ENCODE assay signal across 8 cellular contexts in the genomic region with DNA sequence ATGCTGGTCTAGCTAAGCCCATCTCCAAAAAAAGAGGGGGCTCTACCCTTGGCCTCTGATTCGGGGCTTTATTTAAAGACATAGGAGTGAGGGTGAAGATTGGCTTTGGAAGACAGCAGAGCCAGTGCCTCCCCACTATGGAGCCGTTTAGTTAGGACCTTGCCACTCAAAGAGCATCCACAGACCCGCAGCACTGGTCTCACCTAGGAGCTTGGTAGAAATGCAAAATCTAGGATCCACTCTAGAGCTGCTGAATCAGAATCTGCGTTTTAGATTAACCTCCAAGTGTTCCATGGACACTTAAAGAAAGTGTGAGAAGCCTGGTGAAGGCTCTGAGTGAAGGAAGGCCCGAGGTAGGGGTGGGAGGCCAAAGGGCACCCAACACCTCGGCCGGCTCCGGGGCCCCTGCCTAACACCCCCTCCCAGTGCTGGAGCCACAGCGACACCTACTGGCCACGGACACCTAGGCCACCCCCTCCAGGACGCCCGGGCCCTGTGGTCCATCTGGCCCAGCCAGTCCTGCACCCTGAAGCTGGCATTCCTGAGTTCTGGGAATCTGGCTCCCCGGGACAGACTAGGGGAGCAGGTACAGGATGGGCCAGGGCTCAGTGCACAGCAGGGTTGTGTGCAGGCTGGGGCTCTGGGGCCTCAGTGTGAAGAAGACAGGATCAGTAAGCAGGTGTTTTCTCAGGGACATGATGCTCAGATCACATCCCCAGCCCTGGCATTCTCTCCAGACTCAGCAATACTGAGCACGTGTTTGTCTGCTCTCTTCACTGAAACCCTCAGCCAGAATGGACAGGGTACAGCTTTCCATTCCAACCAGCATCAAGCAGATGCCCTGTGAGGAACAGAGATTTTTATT.
DNase-seq lines count a peak whose midpoint lies in the region; ATAC-seq and TF ChIP-seq lines count a peak whose summit lies in the region.

No MANE protein-coding gene starts in this region.

- TF ChIP-seq CTCF in RWPE2 (IDR thresholded peaks at IDR 0.05; ENCODE audit: poor library complexity, severe bottlenecking) (peak; percentile 93), parathyroid adenoma (IDR thresholded peaks at IDR 0.05) (peak; percentile 71), tibial nerve (IDR thresholded peaks at IDR 0.05) (peak; percentile 91 to 96 (median 94))

- H3K4me2 ChIP-seq in parathyroid adenoma (ENCODE audit: low read length): no peak overlapping the region

- H3K27ac ChIP-seq in RWPE2 (ENCODE audit: poor library complexity, severe bottlenecking) (no peak overlapping the region), parathyroid adenoma (no peak overlapping the region), tibial nerve (no peak overlapping the region)

- H3K4me1 ChIP-seq in RWPE2 (ENCODE audit: insufficient read depth, poor library complexity, severe bottlenecking): no peaks in the 10 kb centered on the region
- no peaks in the 10 kb centered on the region for H3K4me1 ChIP-seq in parathyroid adenoma
- H3K4me1 ChIP-seq in tibial nerve: peaks cover 0 to 4% (median 0%) of the 10 kb centered on the region in 4 donors

- H3K4me3 ChIP-seq in RWPE2 (ENCODE audit: severe bottlenecking) (no peak overlapping the region), parathyroid adenoma (ENCODE audit: low read depth, low read length) (no peak overlapping the region), tibial nerve (no peak overlapping the region)

- peak in 1 of 2 donors; percentile 13 for TF ChIP-seq EP300 in tibial nerve (IDR thresholded peaks at IDR 0.05)

- H2AFZ ChIP-seq in parathyroid adenoma: no peak overlapping the region

- H3K27me3 ChIP-seq in RWPE2 (ENCODE audit: insufficient read depth, poor library complexity, severe bottlenecking): no peaks in the 10 kb centered on the region
- no peaks in the 10 kb centered on the region for H3K27me3 ChIP-seq in parathyroid adenoma (ENCODE audit: control insufficient read depth, insufficient read depth, low read length)
- peaks cover 0 to 17% of the 10 kb centered on the region in 2 donors for H3K27me3 ChIP-seq in tibial nerve

- no peaks in the 10 kb centered on the region for H3K79me2 ChIP-seq in parathyroid adenoma

- H3K9me3 ChIP-seq in RWPE2 (ENCODE audit: severe bottlenecking): no peaks in the 10 kb centered on the region
- H3K9me3 ChIP-seq in parathyroid adenoma (ENCODE audit: control insufficient read depth, low read length): no peaks in the 10 kb centered on the region
- H3K9me3 ChIP-seq in tibial nerve: no peaks in the 10 kb centered on the region

- no peak overlapping the region for H3K9ac ChIP-seq in parathyroid adenoma

- peak; percentile 66 for DNase-seq in NCI-H1436 (lab: John Stamatoyannopoulos, UW)
- no peak for DNase-seq in NCI-H1436 treated with DMSO at 0.1 percent for 48 hours (lab: John Stamatoyannopoulos, UW)
- DNase-seq in HuH-7.5 (ENCODE audit: low spot score): peak; percentile 93
- peak; percentile 78 for DNase-seq in RWPE2 (ENCODE audit: low spot score)
- peak; percentile 93 for DNase-seq in activated effector memory CD4-positive, alpha-beta T cell treated with anti-CD3 and anti-CD28 coated beads, Interleukin-2, amount 50 U/mL, for 16 hours
- peak; percentile 87 for DNase-seq in globus pallidus (ENCODE audit: low spot score)
- DNase-seq in tibial nerve (ENCODE audit: low spot score in 2 of 2): peak; percentile 66 to 82

- ATAC-seq in RWPE2 (ENCODE audit: low read depth): peak; percentile 92

- no peak for TF ChIP-seq POLR2A in tibial nerve (IDR thresholded peaks at IDR 0.05)

- H3K36me3 ChIP-seq in RWPE2 (ENCODE audit: low read depth) (no peaks in the 10 kb centered on the region), parathyroid adenoma (ENCODE audit: control insufficient read depth, insufficient read depth, low read length) (no peaks in the 10 kb centered on the region), tibial nerve (no peaks in the 10 kb centered on the region)

- WGBS in tibial nerve, 2 donors: 19 to 21% methylated on average over 13 to 14 of the region's 14 CpGs
